Comparison of ENCODE assay signal across 8 cellular contexts in the genomic region with DNA sequence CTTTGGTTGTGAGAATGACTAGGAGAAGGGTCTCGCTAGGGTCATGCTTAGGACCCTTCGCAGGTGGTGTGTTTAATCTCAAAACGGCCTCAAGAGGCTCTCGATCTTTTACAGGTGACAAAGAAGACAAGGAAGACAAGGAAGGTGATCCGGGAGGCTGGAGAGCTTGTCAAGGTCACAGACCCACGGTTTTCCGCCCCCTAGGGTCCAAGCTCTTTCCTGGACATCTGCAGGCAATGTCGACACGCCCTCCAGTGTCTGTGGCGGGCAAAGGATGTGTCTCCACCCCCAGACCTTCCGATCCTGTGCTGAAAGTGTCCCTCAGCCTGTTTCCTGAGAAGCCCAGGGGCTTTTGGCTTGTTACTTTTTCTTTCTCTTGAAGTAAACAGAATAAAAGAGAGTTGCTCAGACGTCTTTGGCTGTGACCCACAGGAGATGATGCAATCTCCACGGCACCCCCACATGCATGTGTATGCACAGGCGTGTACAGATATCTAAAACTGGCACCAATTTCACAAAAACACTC.
A peak's percentile ranks its signal among the peaks of the same experiment; 100 is the strongest.
DNase-seq lines count a peak whose midpoint lies in the region; ATAC-seq and TF ChIP-seq lines count a peak whose summit lies in the region.

No MANE protein-coding gene starts in this region.

- H2BK5ac ChIP-seq in neuronal stem cell (ENCODE audit: low read length) = no peak overlapping the region

- CTCF ChIA-PET in Panc1 (lab: Charles Lee) = interaction anchor here (0.6 to 1.6 kb wide), 5 partner anchors 36 to 461 kb away, joined by 5 to 12 read pairs (median 6); no protein-coding TSS in a partner anchor

- WGBS in neuronal stem cell (ENCODE audit: extremely low coverage in 2 of 2, insufficient read length in 2 of 2, insufficient replicate concordance in 1 of 2), 2 donors = no CpG with 5 or more reads among the region's 14 CpGs

- H2AFZ ChIP-seq in neuronal stem cell (ENCODE audit: low read length) = peak overlapping the region; percentile 83

- H3K9me3 ChIP-seq in Panc1 (ENCODE audit: control insufficient read depth, insufficient read depth, low read depth, low read length) (no peaks in the 10 kb centered on the region), neuronal stem cell (replicated peaks in 1 of 2; ENCODE audit: control insufficient read depth in 2 of 2, insufficient read depth in 1 of 2, low read depth in 1 of 2, low read length in 2 of 2) (peaks cover 0 to 2% of the 10 kb centered on the region in 2 donors)

- no peaks in the 10 kb centered on the region for H3K36me3 ChIP-seq in Panc1 (ENCODE audit: control insufficient read depth, insufficient read depth, low read length)
- H3K36me3 ChIP-seq in neuronal stem cell (replicated peaks in 1 of 2; ENCODE audit: control insufficient read depth in 2 of 2, insufficient read depth in 2 of 2, low read length in 2 of 2) = no peaks in the 10 kb centered on the region

- TF ChIP-seq CTCF in CD14-positive monocyte (IDR thresholded peaks at IDR 0.05) (peak; percentile 79), Panc1 (IDR thresholded peaks at IDR 0.05) (peak; percentile 90)

- peak overlapping the region; percentile 78 to 91 for H3K4me3 Mint-ChIP-seq in CD14-positive monocyte

- intact Hi-C loops in CD14-positive monocyte (cut with micrococcal nuclease) (loop anchor here (2.0 to 5.0 kb wide), 2 partner anchors 52 to 53 kb away; no protein-coding TSS in a partner anchor), Panc1 (cut with micrococcal nuclease; ENCODE audit: unreplicated experiment) (no loop called here)

- H3K4me2 ChIP-seq in neuronal stem cell (ENCODE audit: insufficient read depth, low read length, poor library complexity, severe bottlenecking) = no peak overlapping the region

- H3K36me3 Mint-ChIP-seq in CD14-positive monocyte = peaks cover 2% of the 10 kb centered on the region in 2 donors

- H3K4me1 ChIP-seq in Panc1 (ENCODE audit: control insufficient read depth, insufficient read depth, low read length) = 0 out of 2 replicates have a peak, but pooled peaks cover 3% of the 10 kb centered on the region
- H3K4me1 ChIP-seq in neuronal stem cell (ENCODE audit: control insufficient read depth in 2 of 2, insufficient read depth in 1 of 2, low read depth in 1 of 2, low read length in 2 of 2) = peaks cover 2 to 10% of the 10 kb centered on the region in 2 donors

- H3K4ac ChIP-seq in neuronal stem cell (ENCODE audit: low read length) = no peak overlapping the region

- H3K27me3 Mint-ChIP-seq in CD14-positive monocyte (ENCODE audit: low read depth in 3 of 3) = peaks cover 0 to 4% (median 3%) of the 10 kb centered on the region in 3 donors

- H3K9ac ChIP-seq in neuronal stem cell (ENCODE audit: low read depth, low read length, poor library complexity) = no peak overlapping the region

- no peak overlapping the region for H3K18ac ChIP-seq in neuronal stem cell (ENCODE audit: low read length)

- no peak overlapping the region for H2AK5ac ChIP-seq in neuronal stem cell (ENCODE audit: low read depth, low read length)

- peak overlapping the region; percentile 95 to 98 (median 96) for H3K27ac Mint-ChIP-seq in CD14-positive monocyte

- ATAC-seq in GM19351 (IDR thresholded peaks at IDR 0.05; ENCODE audit: unreplicated experiment) (peak; percentile 47), HG03460 (IDR thresholded peaks at IDR 0.05; ENCODE audit: unreplicated experiment) (peak; percentile 53), Panc1 (peak; percentile 87)

- H3K9me3 Mint-ChIP-seq in CD14-positive monocyte = no peaks in the 10 kb centered on the region

- peak; percentile 74 for DNase-seq in CD14-positive monocyte (ENCODE audit: low spot score)
- DNase-seq in Panc1 (ENCODE audit: low read depth, low spot score) = no peak
- DNase-seq in activated T-helper 1 cell treated with anti-CD3 and anti-CD28 coated beads, Interleukin-2, amount 50 U/mL, for 16 hours (ENCODE audit: low read depth in 1 of 2, low spot score in 1 of 2) = peak; percentile 56 to 64
- peak; percentile 64 for DNase-seq in fibroblast of the conjunctiva (ENCODE audit: low read depth)
- DNase-seq in neuronal stem cell (ENCODE audit: low spot score) = peak; percentile 30
- DNase-seq in substantia nigra (lab: John Stamatoyannopoulos, UW) = peak in 46 of 49 donors; percentile 26 to 81 (median 56)

- no peak overlapping the region for H2BK15ac ChIP-seq in neuronal stem cell (ENCODE audit: low read length)

- in situ Hi-C loops in Panc1 (cut with HindIII; ENCODE audit: low pct_unique_long_range_greater_than_20kb, low sequenced_read_pairs) = no loop called here

- no peak overlapping the region for H2BK120ac ChIP-seq in neuronal stem cell (ENCODE audit: low read depth, low read length)

- H4K8ac ChIP-seq in neuronal stem cell (ENCODE audit: low read depth, low read length) = no peak overlapping the region

- H4K91ac ChIP-seq in neuronal stem cell (ENCODE audit: low read depth, low read length, poor library complexity) = no peak overlapping the region

- H3K27me3 ChIP-seq in Panc1 (ENCODE audit: control insufficient read depth, insufficient read depth, low read length) (no peaks in the 10 kb centered on the region), neuronal stem cell (ENCODE audit: control insufficient read depth in 3 of 3, insufficient read depth in 3 of 3, low read depth in 1 of 3, low read length in 3 of 3) (peaks cover 0 to 5% (median 4%) of the 10 kb centered on the region in 3 experiments)

- no peak overlapping the region for H3K23ac ChIP-seq in neuronal stem cell (ENCODE audit: low read depth, low read length, poor library complexity)

- POLR2A ChIA-PET in Panc1 (lab: Charles Lee) = no interaction called here

- H3K27ac ChIP-seq in Panc1 (ENCODE audit: low read length) (peak overlapping the region; percentile 51; the same call in 1 of the 2 replicates), neuronal stem cell (replicated peaks; ENCODE audit: low read length) (no peak overlapping the region), substantia nigra (ENCODE audit: low read depth, low read length, poor library complexity, severe bottlenecking) (peak overlapping the region; percentile 17)

- H3K4me1 Mint-ChIP-seq in CD14-positive monocyte = peaks cover 50% of the 10 kb centered on the region

- no peak overlapping the region for H2BK12ac ChIP-seq in neuronal stem cell (ENCODE audit: low read length)

- no peaks in the 10 kb centered on the region for H3K79me1 ChIP-seq in neuronal stem cell (ENCODE audit: low read depth, low read length)

- H3K4me3 ChIP-seq in Panc1 (ENCODE audit: low read depth in 2 of 2, low read length in 2 of 2) (peak overlapping the region in 1 of 2 experiments; percentile 34; a peak in 2 of 4 replicates), neuronal stem cell (ENCODE audit: low read length in 2 of 2) (no peak overlapping the region)

- no peak overlapping the region for H3K14ac ChIP-seq in neuronal stem cell (ENCODE audit: low read length)

- no TSS peak for BruUV-seq in Panc1 (replicated peaks; lab: Mats Ljungman, UMichigan)
